Comparison of ENCODE assay signal across 8 cellular contexts in the genomic region with DNA sequence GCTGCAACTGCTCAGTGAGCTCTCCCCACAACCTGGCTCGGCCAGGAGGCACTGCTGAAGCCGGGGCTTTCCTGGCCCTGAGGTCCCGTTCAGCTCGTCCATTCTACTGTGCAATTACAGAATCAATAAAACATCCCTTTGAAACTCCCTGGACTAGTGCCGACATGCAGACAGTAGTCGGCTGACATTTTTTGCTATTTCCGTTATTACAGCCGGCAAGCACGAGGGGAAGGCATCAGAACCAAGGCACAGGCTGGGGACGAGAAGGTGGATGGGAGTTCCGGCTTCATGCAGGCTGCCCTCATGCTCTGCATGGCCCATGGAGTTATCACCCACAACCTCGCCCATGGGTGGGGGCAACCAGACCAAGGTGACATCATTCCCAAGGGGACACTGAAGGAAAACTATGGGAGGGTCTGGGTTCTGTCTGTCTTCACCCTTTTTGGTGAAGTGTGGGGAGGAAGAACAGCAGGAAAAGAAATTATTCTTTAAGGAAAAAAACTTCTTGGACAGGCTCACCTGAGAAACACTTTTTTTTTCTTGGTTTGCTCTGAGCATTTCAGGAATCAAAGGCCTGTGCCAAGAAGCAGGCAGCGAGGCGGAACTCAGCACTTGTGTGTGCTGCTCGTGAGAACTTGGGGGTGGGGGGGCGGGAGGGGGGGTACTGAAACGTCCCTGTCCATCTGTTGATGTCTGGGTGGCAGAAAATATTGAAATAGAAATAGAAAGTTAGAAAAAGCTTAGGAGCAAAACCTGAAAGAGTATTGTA.
DNase-seq lines count a peak whose midpoint lies in the region; ATAC-seq, FAIRE-seq and TF ChIP-seq lines count a peak whose summit lies in the region.

No MANE protein-coding gene starts in this region.

- no peaks in the 10 kb centered on the region for H3K27me3 Mint-ChIP-seq in activated naive CD4-positive, alpha-beta T cell treated with anti-CD3 and anti-CD28 coated beads for 36 hours (ENCODE audit: low read depth)

- peaks cover 91% of the 10 kb centered on the region for H3K4me1 Mint-ChIP-seq in activated naive CD4-positive, alpha-beta T cell treated with anti-CD3 and anti-CD28 coated beads for 36 hours (ENCODE audit: low read depth)

- peak overlapping the region; percentile 60 for H3K4me3 Mint-ChIP-seq in activated naive CD4-positive, alpha-beta T cell treated with anti-CD3 and anti-CD28 coated beads for 36 hours

- TF ChIP-seq CTCF in lung (IDR thresholded peaks at IDR 0.05; ENCODE audit: control extremely low read depth, extremely low read depth) (no peak), gastrocnemius medialis (IDR thresholded peaks at IDR 0.05 in 4 of 5, conservative IDR thresholded peaks at IDR 0.05 in 1 of 5) (no peak)

- CTCF ChIA-PET in activated naive CD4-positive, alpha-beta T cell treated with anti-CD3 and anti-CD28 coated beads for 36 hours (lab: Charles Lee): interaction anchor here (0.6 to 1.5 kb wide), 6 partner anchors 11 to 31 kb away, joined by 3 to 5 read pairs (median 4); no protein-coding TSS in a partner anchor

- H3K4me1 ChIP-seq in lung (ENCODE audit: control insufficient read depth in 2 of 2, insufficient read depth in 2 of 2, low read length in 2 of 2) (peaks cover 17 to 18% of the 10 kb centered on the region in 2 donors), gastrocnemius medialis (peaks cover 5 to 11% of the 10 kb centered on the region in 2 donors)

- H3K36me3 ChIP-seq in lung (ENCODE audit: control insufficient read depth in 2 of 2, insufficient read depth in 2 of 2, low read length in 2 of 2): no peaks in the 10 kb centered on the region
- H3K36me3 ChIP-seq in gastrocnemius medialis: no peaks in the 10 kb centered on the region

- H3K4me3 ChIP-seq in lung (no peak overlapping the region), gastrocnemius medialis (peak overlapping the region in 1 of 4 donors; percentile 8)

- DNase-seq in activated naive CD4-positive, alpha-beta T cell treated with anti-CD3 and anti-CD28 coated beads for 36 hours: no peak
- DNase-seq in activated naive CD4-positive, alpha-beta T cell treated with Interleukin-2 at 50 U/mL for 16 hours: no peak
- DNase-seq in astrocyte of the hippocampus (ENCODE audit: low read depth, low spot score): peak; percentile 64
- peak; percentile 40 for DNase-seq in lung (ENCODE audit: low spot score)
- peak; percentile 15 for DNase-seq in urothelium cell line (ENCODE audit: low spot score)
- DNase-seq in gastrocnemius medialis: no peak
- DNase-seq in putamen (ENCODE audit: low spot score): no peak
- DNase-seq in NCI-H1694 treated with DMSO at 0.1 percent for 48 hours (lab: John Stamatoyannopoulos, UW): no peak

- peak overlapping the region in 1 of 2 donors; percentile 83 for H3K27ac ChIP-seq in lung (ENCODE audit: low read depth in 1 of 2, low read length in 1 of 2)
- peak overlapping the region in 1 of 4 donors; percentile 27 for H3K27ac ChIP-seq in gastrocnemius medialis

- H3K36me3 Mint-ChIP-seq in activated naive CD4-positive, alpha-beta T cell treated with anti-CD3 and anti-CD28 coated beads for 36 hours (ENCODE audit: low read depth): peaks cover 6% of the 10 kb centered on the region

- TF ChIP-seq POLR2A in gastrocnemius medialis (IDR thresholded peaks at IDR 0.05): no peak

- in situ Hi-C loops in gastrocnemius medialis (cut with MboI; ENCODE audit: low sequenced_read_pairs in 4 of 4): no loop called here

- intact Hi-C loops in activated naive CD4-positive, alpha-beta T cell treated with anti-CD3 and anti-CD28 coated beads for 36 hours (cut with micrococcal nuclease): no loop called here
- intact Hi-C loops in gastrocnemius medialis (cut with DNase I; ENCODE audit: low total_unique reads): no loop called here

- H3K27me3 ChIP-seq in lung (ENCODE audit: control insufficient read depth, insufficient read depth) (no peaks in the 10 kb centered on the region), gastrocnemius medialis (no peaks in the 10 kb centered on the region)

- FAIRE-seq in urothelium cell line (lab: Jason Lieb, UNC): peak; percentile 83

- WGBS in lung, 2 donors: 25 to 52% methylated on average over 17 of the region's 17 CpGs

- peaks cover 0 to 1% of the 10 kb centered on the region in 2 donors for H3K9me3 ChIP-seq in lung (ENCODE audit: control insufficient read depth in 2 of 2, insufficient read depth in 1 of 2, low read length in 1 of 2)
- no peaks in the 10 kb centered on the region for H3K9me3 ChIP-seq in gastrocnemius medialis

- ATAC-seq in lung (ENCODE audit: insufficient read depth, low FRiP score) (peak; percentile 37), gastrocnemius medialis (no peak)

- peak overlapping the region; percentile 85 for H3K27ac Mint-ChIP-seq in activated naive CD4-positive, alpha-beta T cell treated with anti-CD3 and anti-CD28 coated beads for 36 hours

- H3K9me3 Mint-ChIP-seq in activated naive CD4-positive, alpha-beta T cell treated with anti-CD3 and anti-CD28 coated beads for 36 hours: no peaks in the 10 kb centered on the region

Comparison
In these comparisons a context has a peak if more than half of its experiments do, and no peak if none do; other contexts are left out.
1. DNase-seq: peak in astrocyte of the hippocampus (single experiment), lung (single experiment) and urothelium cell line (single experiment); none in activated naive CD4-positive, alpha-beta T cell treated with anti-CD3 and anti-CD28 coated beads for 36 hours (single experiment), activated naive CD4-positive, alpha-beta T cell treated with Interleukin-2 at 50 U/mL for 16 hours (single experiment), gastrocnemius medialis (0 of 2), putamen (single experiment) and NCI-H1694 treated with DMSO at 0.1 percent for 48 hours (single experiment).